ENCODE assay signal across 11 cellular contexts in the genomic region with DNA sequence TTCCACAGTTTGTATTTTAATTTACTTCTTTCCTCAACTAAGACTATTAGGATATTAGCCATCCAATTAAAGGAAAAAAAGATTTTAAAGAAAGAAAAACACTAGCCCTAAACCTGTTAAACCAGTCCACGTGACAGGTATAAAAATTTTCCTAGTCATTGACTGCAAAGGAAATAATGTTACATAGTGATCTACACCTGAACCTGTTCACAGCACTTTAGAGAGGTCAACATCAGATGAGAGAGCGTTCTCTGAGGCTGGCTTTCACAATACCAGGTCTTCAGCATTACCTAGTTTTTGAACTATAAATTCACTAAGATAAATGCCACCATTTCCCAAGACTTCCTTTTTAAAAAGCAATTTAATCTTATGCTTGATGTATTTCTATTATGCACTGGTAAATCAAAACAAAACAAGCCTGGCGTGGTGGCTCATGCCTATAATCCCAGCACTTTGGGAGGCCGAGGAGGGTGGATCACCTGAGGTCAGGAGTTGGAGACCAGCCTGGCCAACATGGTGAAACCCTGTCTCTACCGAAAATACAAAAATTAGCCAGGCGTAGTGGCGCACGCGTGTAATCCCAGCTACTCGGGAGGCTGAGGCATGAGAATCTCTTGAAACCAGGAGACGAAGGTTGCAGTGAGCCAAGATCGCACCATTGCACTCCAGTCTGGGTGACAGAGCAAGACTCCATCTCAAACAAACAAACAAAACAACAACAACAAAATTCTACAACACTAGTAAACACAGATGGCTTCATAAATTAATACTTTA. TPM values are rescaled to one million over a fixed set of nuclear protein-coding genes. Genes with fewer than 3 reads are reported as not detected.
DNase-seq lines count a peak whose midpoint lies in the region; ATAC-seq, FAIRE-seq and TF ChIP-seq lines count a peak whose summit lies in the region.
"Not testable (repeated sequence)": the region's sequence is repeated elsewhere in the genome, so short reads cannot be mapped to it uniquely, and the experiment has no call there.
"Had no signal": no experiment of that assay in that cellular context is flagged by ENCODE, and none has a peak within 500 bp of the region (broad histone marks: within the 10 kb centered on the region; RNA-seq: fewer than 3 reads in every experiment).

No MANE protein-coding gene starts in this region.

- peak overlapping the region; percentile 90 for H3K4me2 ChIP-seq in KMS-11
- H3K4me2 ChIP-seq in keratinocyte (ENCODE audit: control insufficient read depth, extremely low read depth, insufficient read depth, low read depth, low read length) = peak overlapping the region; percentile 98
- peak overlapping the region; percentile 88 for H3K4me2 ChIP-seq in osteoblast (ENCODE audit: insufficient read depth, low read length)

- 87 to 90% methylated on average over 11 to 12 of the region's 12 CpGs for WGBS in endodermal cell (ENCODE audit: insufficient coverage in 1 of 2, insufficient read length in 1 of 2), 2 experiments
- 71 to 78% methylated on average over 12 of the region's 12 CpGs for WGBS in upper lobe of left lung, 2 donors

- ATAC-seq in upper lobe of left lung (ENCODE audit: low FRiP score in 2 of 2) = peak in 1 of 2 donors; percentile 45

- not testable (repeated sequence) for FAIRE-seq in keratinocyte (lab: Jason Lieb, UNC)

- H3K36me3 ChIP-seq in KMS-11 (ENCODE audit: insufficient read depth); SK-N-MC (ENCODE audit: insufficient read depth, low read length); keratinocyte (ENCODE audit: control insufficient read depth in 2 of 2, extremely low read depth in 1 of 2, insufficient read depth in 2 of 2, low read length in 2 of 2); osteoblast (ENCODE audit: insufficient read depth, low read length); upper lobe of left lung: not testable (repeated sequence)
- H3K36me3 ChIP-seq in endodermal cell (ENCODE audit: control insufficient read depth, insufficient read depth, low read length) = peaks cover 10% of the 10 kb centered on the region

- not testable (repeated sequence) for H3K9me3 ChIP-seq in SK-N-MC (ENCODE audit: low read depth, low read length); endodermal cell (ENCODE audit: control insufficient read depth, low read length); keratinocyte (ENCODE audit: control insufficient read depth, low read depth, low read length); osteoblast (ENCODE audit: low read depth, low read length); upper lobe of left lung

- H3K79me2 ChIP-seq in KMS-11 (ENCODE audit: insufficient read depth, low read depth) = peaks cover 66% of the 10 kb centered on the region
- peaks cover 68% of the 10 kb centered on the region for H3K79me2 ChIP-seq in keratinocyte (ENCODE audit: control insufficient read depth, insufficient read depth, low read length)
- H3K79me2 ChIP-seq in osteoblast (ENCODE audit: insufficient read depth, low read length) = peaks cover 44% of the 10 kb centered on the region

- peak in 1 of 4 donors; percentile 14 for TF ChIP-seq POLR2A in upper lobe of left lung (IDR thresholded peaks at IDR 0.05)

- dilution Hi-C loops in keratinocyte (cut with MboI; ENCODE audit: extremely low pct_ligation_motif_present, low sequenced_read_pairs) = not testable (repeated sequence)

- DNase-seq in Calu3 (peak; percentile 48), upper lobe of left lung (peak in 1 of 2 donors; percentile 43)
- not testable (repeated sequence) for DNase-seq in SK-N-MC (ENCODE audit: low read depth, low spot score); activated T-helper 2 cell treated with anti-CD3 and anti-CD28 coated beads, Interferon-gamma antibody, Interleukin-2, Interleukin-4, amounts not matched to agents 10 μg/mL and 5 μg/mL and 100 μg/mL, durations not matched to agents 14 hours and 24 hours and 36 hours (ENCODE audit: low spot score); endodermal cell; keratinocyte (ENCODE audit: low read depth, low spot score); osteoblast (ENCODE audit: insufficient read length, low spot score, missing footprints)

- not testable (repeated sequence) for H3K9me1 ChIP-seq in keratinocyte (ENCODE audit: control insufficient read depth, extremely low read depth, insufficient read depth, low read length)

- H3K27ac ChIP-seq in KMS-11; SK-N-MC; endodermal cell (ENCODE audit: low read depth, low read length); osteoblast (ENCODE audit: low read depth, low read length): not testable (repeated sequence)
- H3K27ac ChIP-seq in keratinocyte (ENCODE audit: control insufficient read depth, insufficient read depth, low read length) (peak overlapping the region; percentile 86), upper lobe of left lung (peak overlapping the region; percentile 39 to 92 (median 84))

- H3K4me3 ChIP-seq in KMS-11 (IDR thresholded peaks at IDR 0.05; ENCODE audit: insufficient read depth, low read depth, low read length); osteoblast (ENCODE audit: insufficient read depth, low read length): not testable (repeated sequence)
- H3K4me3 ChIP-seq in SK-N-MC (peak overlapping the region; percentile 96), endodermal cell (ENCODE audit: low read length) (peak overlapping the region; percentile 97), keratinocyte (ENCODE audit: control insufficient read depth in 2 of 3, extremely low read depth in 1 of 3, insufficient read depth in 2 of 3, low read depth in 1 of 3, low read length in 3 of 3) (peak overlapping the region; percentile 81 to 99 (median 95)), upper lobe of left lung (peak overlapping the region in 3 of 4 donors; percentile 98)

- H3K4me3 Mint-ChIP-seq in Calu3 (ENCODE audit: low read depth, unreplicated experiment) (peak overlapping the region; percentile 100), endodermal cell (peak overlapping the region; percentile 87)
- H3K4me3 Mint-ChIP-seq in activated T-helper 2 cell treated with anti-CD3 and anti-CD28 coated beads, Interferon-gamma antibody, Interleukin-2, Interleukin-4, amounts not matched to agents 10 μg/mL and 5 μg/mL and 100 μg/mL, durations not matched to agents 14 hours and 24 hours and 36 hours (ENCODE audit: low read depth) = peak overlapping the region; percentile 96

- H3K9ac ChIP-seq in KMS-11 (peak overlapping the region; percentile 93; the same call in 1 of the 2 replicates), SK-N-MC (ENCODE audit: insufficient read length) (peak overlapping the region; percentile 90), keratinocyte (ENCODE audit: control insufficient read depth, extremely low read depth, insufficient read depth, low read length) (peak overlapping the region; percentile 96)
- H3K9ac ChIP-seq in endodermal cell (ENCODE audit: extremely low read depth, low read length, poor library complexity, severe bottlenecking) = not testable (repeated sequence)

- H4K20me1 ChIP-seq in KMS-11 (ENCODE audit: insufficient read depth) = peaks cover 20% of the 10 kb centered on the region
- H4K20me1 ChIP-seq in keratinocyte (ENCODE audit: control insufficient read depth, extremely low read depth, insufficient read depth, low read length); osteoblast (ENCODE audit: insufficient read depth, low read length): not testable (repeated sequence)

- peak overlapping the region; percentile 90 for H3K27ac Mint-ChIP-seq in Calu3 (ENCODE audit: unreplicated experiment)
- H3K27ac Mint-ChIP-seq in activated T-helper 2 cell treated with anti-CD3 and anti-CD28 coated beads, Interferon-gamma antibody, Interleukin-2, Interleukin-4, amounts not matched to agents 10 μg/mL and 5 μg/mL and 100 μg/mL, durations not matched to agents 14 hours and 24 hours and 36 hours; endodermal cell: not testable (repeated sequence)

- not testable (repeated sequence) for H3K27me3 ChIP-seq in KMS-11 (ENCODE audit: insufficient read depth, low read depth); endodermal cell (ENCODE audit: control insufficient read depth, insufficient read depth, low read length, poor library complexity, severe bottlenecking); keratinocyte (ENCODE audit: control insufficient read depth, extremely low read depth, insufficient read depth, low read length); osteoblast (ENCODE audit: insufficient read depth, low read length); upper lobe of left lung

- TF ChIP-seq CTCF in Calu3 (IDR thresholded peaks at IDR 0.05; ENCODE audit: unreplicated experiment); KMS-11 (conservative IDR thresholded peaks at IDR 0.05; ENCODE audit: low read depth, low read length); endodermal cell (conservative IDR thresholded peaks at IDR 0.05); keratinocyte (optimal IDR thresholded peaks at IDR 0.05 in 1 of 3, IDR thresholded peaks at IDR 0.05 in 1 of 3, conservative IDR thresholded peaks at IDR 0.05 in 1 of 3; ENCODE audit: extremely low read depth in 1 of 3, insufficient read depth in 2 of 3, low read length in 3 of 3); osteoblast (IDR thresholded peaks at IDR 0.05; ENCODE audit: extremely low read depth, low read depth, low read length); upper lobe of left lung (IDR thresholded peaks at IDR 0.05): not testable (repeated sequence)

- H3K36me3 Mint-ChIP-seq in Calu3 (ENCODE audit: insufficient read depth, unreplicated experiment) (peaks cover 73% of the 10 kb centered on the region), endodermal cell (ENCODE audit: low read depth) (peaks cover 13% of the 10 kb centered on the region)
- H3K36me3 Mint-ChIP-seq in activated T-helper 2 cell treated with anti-CD3 and anti-CD28 coated beads, Interferon-gamma antibody, Interleukin-2, Interleukin-4, amounts not matched to agents 10 μg/mL and 5 μg/mL and 100 μg/mL, durations not matched to agents 14 hours and 24 hours and 36 hours (ENCODE audit: low read depth) = peaks cover 22% of the 10 kb centered on the region

- H2AFZ ChIP-seq in KMS-11 (ENCODE audit: low read depth); keratinocyte (ENCODE audit: control insufficient read depth, low read length); osteoblast (ENCODE audit: low read length): not testable (repeated sequence)

- not testable (repeated sequence) for H3K9me3 Mint-ChIP-seq in Calu3 (ENCODE audit: low read depth, unreplicated experiment); activated T-helper 2 cell treated with anti-CD3 and anti-CD28 coated beads, Interferon-gamma antibody, Interleukin-2, Interleukin-4, amounts not matched to agents 10 μg/mL and 5 μg/mL and 100 μg/mL, durations not matched to agents 14 hours and 24 hours and 36 hours; endodermal cell

- H3K27me3 Mint-ChIP-seq in Calu3 (ENCODE audit: unreplicated experiment); activated T-helper 2 cell treated with anti-CD3 and anti-CD28 coated beads, Interferon-gamma antibody, Interleukin-2, Interleukin-4, amounts not matched to agents 10 μg/mL and 5 μg/mL and 100 μg/mL, durations not matched to agents 14 hours and 24 hours and 36 hours (ENCODE audit: low read depth); endodermal cell (ENCODE audit: insufficient read depth): not testable (repeated sequence)

- H3K4me1 ChIP-seq in KMS-11 (ENCODE audit: low read depth, poor library complexity, severe bottlenecking) (peaks cover 30% of the 10 kb centered on the region), keratinocyte (ENCODE audit: control insufficient read depth, extremely low read depth, insufficient read depth, low read length) (peaks cover 40% of the 10 kb centered on the region), osteoblast (ENCODE audit: insufficient read depth, low read length) (peaks cover 22% of the 10 kb centered on the region), upper lobe of left lung (peaks cover 7 to 42% (median 22%) of the 10 kb centered on the region in 4 donors)
- not testable (repeated sequence) for H3K4me1 ChIP-seq in endodermal cell (ENCODE audit: control insufficient read depth, insufficient read depth, low read length)

- CTCF ChIA-PET in Calu3 (lab: Charles Lee) = interaction anchor here (0.6 to 7.3 kb wide), 5 partner anchors 9 to 644 kb away, joined by 3 to 98 read pairs (median 4); no protein-coding TSS in a partner anchor

- intact Hi-C loops in Calu3 (cut with micrococcal nuclease; ENCODE audit: unreplicated experiment) = not testable (repeated sequence)
- intact Hi-C loops in activated T-helper 2 cell treated with anti-CD3 and anti-CD28 coated beads, Interferon-gamma antibody, Interleukin-2, Interleukin-4, amounts not matched to agents 10 μg/mL and 5 μg/mL and 100 μg/mL, durations not matched to agents 14 hours and 24 hours and 36 hours (cut with micrococcal nuclease) = loop anchor here (5.0 kb wide), 1 partner anchor 35 kb away; no protein-coding TSS in a partner anchor

- not testable (repeated sequence) for BruUV-seq in Calu3 (replicated peaks; lab: Mats Ljungman, UMichigan)

- peaks cover 45% of the 10 kb centered on the region for H3K4me1 Mint-ChIP-seq in Calu3 (ENCODE audit: low read depth, unreplicated experiment)
- peaks cover 20% of the 10 kb centered on the region for H3K4me1 Mint-ChIP-seq in activated T-helper 2 cell treated with anti-CD3 and anti-CD28 coated beads, Interferon-gamma antibody, Interleukin-2, Interleukin-4, amounts not matched to agents 10 μg/mL and 5 μg/mL and 100 μg/mL, durations not matched to agents 14 hours and 24 hours and 36 hours (ENCODE audit: low read depth)
- peaks cover 26% of the 10 kb centered on the region for H3K4me1 Mint-ChIP-seq in endodermal cell

- TF ChIP-seq EP300 in upper lobe of left lung (IDR thresholded peaks at IDR 0.05) = peak in 1 of 4 donors; percentile 38

RNA-seq across cellular contexts. Expression of gene C17orf78, which starts 18.8 kb away (rescaled TPM):
- total RNA-seq in Calu3 (2022) (not detected in 2 replicates), endodermal cell (not detected), osteoblast (not detected in 2 replicates), upper lobe of left lung (not detected)
- not detected in 2 replicates for total RNA-seq in activated T-helper 2 cell treated with anti-CD3 and anti-CD28 coated beads, Interferon-gamma antibody, Interleukin-2, Interleukin-4, amounts not matched to agents 10 μg/mL and 5 μg/mL and 100 μg/mL, durations not matched to agents 14 hours and 24 hours and 36 hours
- polyA plus RNA-seq in endodermal cell (2013, experiment 1 of 2) = not detected
- polyA plus RNA-seq in endodermal cell (2013, experiment 2 of 2) = not detected
- not detected in 3 replicates for polyA plus RNA-seq in keratinocyte
- polyA plus RNA-seq in keratinocyte (2011; ENCODE audit: low read depth) = not detected
- not detected in 2 replicates for polyA plus RNA-seq in keratinocyte (2011; cell fraction: cytosol; rRNA removed)
- not detected in 2 replicates for polyA plus RNA-seq in keratinocyte (2011; cell fraction: nucleus; rRNA removed)
- not detected in 2 replicates for polyA plus RNA-seq in keratinocyte (2012; ENCODE audit: low replicate concordance)
- not detected in 3 replicates for polyA minus RNA-seq in keratinocyte
- not detected for polyA minus RNA-seq in keratinocyte (2011; cell fraction: cytosol; rRNA and poly(A)+ RNA removed)
- not detected in 2 replicates for polyA minus RNA-seq in keratinocyte (2011; cell fraction: nucleus; rRNA and poly(A)+ RNA removed)
- total RNA-seq: lower leg skin, pancreas, Right ventricle myocardium inferior had no signal
- polyA plus RNA-seq: pancreas had no signal

RNA-seq across cellular contexts. Expression of gene ACACA, which starts 49.7 kb away (rescaled TPM):
- 335 and 392 TPM in 2 replicates for total RNA-seq in Calu3 (2022)
- total RNA-seq in activated T-helper 2 cell treated with anti-CD3 and anti-CD28 coated beads, Interferon-gamma antibody, Interleukin-2, Interleukin-4, amounts not matched to agents 10 μg/mL and 5 μg/mL and 100 μg/mL, durations not matched to agents 14 hours and 24 hours and 36 hours = 109 and 110 TPM in 2 replicates
- 10 to 100 TPM; 66.7 to 68.6 TPM for total RNA-seq in endodermal cell
- 57.3 TPM for polyA plus RNA-seq in endodermal cell (2013, experiment 1 of 2)
- 57.2 TPM for polyA plus RNA-seq in endodermal cell (2013, experiment 2 of 2)
- polyA plus RNA-seq in keratinocyte = 66.7 to 85.8 TPM (median 82.2 TPM) in 3 replicates
- 45.5 TPM for polyA plus RNA-seq in keratinocyte (2011; ENCODE audit: low read depth)
- polyA plus RNA-seq in keratinocyte (2011; cell fraction: cytosol; rRNA removed) = 44.9 and 65.8 TPM in 2 replicates
- 152 and 190 TPM in 2 replicates for polyA plus RNA-seq in keratinocyte (2011; cell fraction: nucleus; rRNA removed)
- 33.7 and 67.2 TPM in 2 replicates for polyA plus RNA-seq in keratinocyte (2012; ENCODE audit: low replicate concordance)
- polyA minus RNA-seq in keratinocyte = 229 to 338 TPM (median 299 TPM) in 3 replicates
- polyA minus RNA-seq in keratinocyte (2011; cell fraction: cytosol; rRNA and poly(A)+ RNA removed) = 97.5 TPM
- polyA minus RNA-seq in keratinocyte (2011; cell fraction: nucleus; rRNA and poly(A)+ RNA removed) = 414 and 609 TPM in 2 replicates
- 78.9 and 86.6 TPM in 2 replicates for total RNA-seq in osteoblast
- total RNA-seq in upper lobe of left lung = 100 to 1,000 TPM in 3 of 6 donors, 10 to 100 TPM in 3; 55.7 to 129 (median 91.9) TPM

RNA-seq across cellular contexts. Expression of gene TADA2A, which starts 49.7 kb away (rescaled TPM):
- 97.6 and 102 TPM in 2 replicates for total RNA-seq in Calu3 (2022)
- total RNA-seq in activated T-helper 2 cell treated with anti-CD3 and anti-CD28 coated beads, Interferon-gamma antibody, Interleukin-2, Interleukin-4, amounts not matched to agents 10 μg/mL and 5 μg/mL and 100 μg/mL, durations not matched to agents 14 hours and 24 hours and 36 hours = 34.3 and 34.6 TPM in 2 replicates
- total RNA-seq in endodermal cell = 10 to 100 TPM; 26.9 to 31.6 TPM
- 21.1 TPM for polyA plus RNA-seq in endodermal cell (2013, experiment 1 of 2)
- polyA plus RNA-seq in endodermal cell (2013, experiment 2 of 2) = 18.1 TPM
- 9.1 to 13.8 TPM (median 11.8 TPM) in 3 replicates for polyA plus RNA-seq in keratinocyte
- polyA plus RNA-seq in keratinocyte (2011; ENCODE audit: low read depth) = 24.4 TPM
- polyA plus RNA-seq in keratinocyte (2011; cell fraction: cytosol; rRNA removed) = 7.1 and 11.1 TPM in 2 replicates
- 16.3 and 17.9 TPM in 2 replicates for polyA plus RNA-seq in keratinocyte (2011; cell fraction: nucleus; rRNA removed)
- polyA plus RNA-seq in keratinocyte (2012; ENCODE audit: low replicate concordance) = 6.9 and 8.0 TPM in 2 replicates
- 17.6 to 25.3 TPM (median 22.7 TPM) in 3 replicates for polyA minus RNA-seq in keratinocyte
- polyA minus RNA-seq in keratinocyte (2011; cell fraction: cytosol; rRNA and poly(A)+ RNA removed) = 7.7 TPM
- polyA minus RNA-seq in keratinocyte (2011; cell fraction: nucleus; rRNA and poly(A)+ RNA removed) = 7.6 and 16.7 TPM in 2 replicates
- total RNA-seq in osteoblast = 18.6 and 21.4 TPM in 2 replicates
- total RNA-seq in upper lobe of left lung = 10 to 100 TPM in 5 of 6 donors, 1 to 10 TPM in 1; 9.8 to 37.7 (median 22.7) TPM
